20 cellular contexts compared by ENCODE assay signal in genomic region chr3:45269952-45270351, GRCh38. TPM values are rescaled to one million over a fixed set of nuclear protein-coding genes. Genes with fewer than 3 reads are reported as not detected.
"Had no signal": no experiment of that assay in that cellular context is flagged by ENCODE, and none has a peak within 500 bp of the region (broad histone marks: within the 10 kb centered on the region; RNA-seq: fewer than 3 reads in every experiment).

No MANE protein-coding gene starts in this region.

- DNase-seq: activated CD8-positive, alpha-beta memory T cell treated with anti-CD3 and anti-CD28 coated beads for 24 hours; activated CD8-positive, alpha-beta memory T cell treated with anti-CD3 and anti-CD28 coated beads, Interleukin-2, amount 50 U/mL, for 48 hours; activated naive CD4-positive, alpha-beta T cell; activated T-cell treated with anti-CD3 and anti-CD28 coated beads, Interleukin-2, amount 50 U/mL, for 4 hours; amygdala; body of pancreas; effector CD8-positive, alpha-beta T cell; foreskin melanocyte; glutamatergic neuron; hippocampal formation; left ventricle myocardium inferior; naive thymus-derived CD8-positive, alpha-beta T cell; retina; spleen; stimulated activated CD4-positive, alpha-beta T cell treated with anti-CD3 and anti-CD28 coated beads, Interleukin-4, amount 100 ng/mL, for 1 hour; stimulated activated naive CD4-positive, alpha-beta T cell; testis; trophoblast cell; uterus had no signal

- H3K4me3 ChIP-seq: body of pancreas, left ventricle myocardium inferior, neural progenitor cell, spleen, testis, uterus had no signal

RNA-seq across cellular contexts. Expression of gene TMEM158, which starts 43.9 kb away (rescaled TPM):
- polyA plus RNA-seq: naive thymus-derived CD8-positive, alpha-beta T cell had no signal
